ENCODE assay signal across 3 cellular contexts in genomic region chr1:203629509-203630082, GRCh38.
A peak's percentile ranks its signal among the peaks of the same experiment; 100 is the strongest.
TF ChIP-seq lines count a peak whose summit lies in the region.

No MANE protein-coding gene starts in this region.

TF ChIP-seq in SK-N-SH, 30 proteins besides CTCF, POLR2A, EP300 and RAD21 (continued from another document):
- TF ChIP-seq NRF1 (IDR thresholded peaks at IDR 0.05; ENCODE audit: low read depth, low read length) = no peak

TF ChIP-seq in SK-N-SH treated with all-trans-retinoic acid at 6 μM for 48 hours, 23 proteins besides CTCF, POLR2A, EP300 and RAD21:
- TF ChIP-seq GLIS3 (CRISPR knock-in tag; IDR thresholded peaks at IDR 0.05) (no peak), RARB (CRISPR knock-in tag; IDR thresholded peaks at IDR 0.05) (no peak), CSDC2 (CRISPR knock-in tag; IDR thresholded peaks at IDR 0.05) (no peak), ISL1 (CRISPR knock-in tag; IDR thresholded peaks at IDR 0.05) (no peak), ZFP3 (CRISPR knock-in tag; IDR thresholded peaks at IDR 0.05) (no peak)

TF ChIP-seq in H1, 55 proteins besides CTCF, POLR2A, EP300 and RAD21 (continued from another document):
- peak; percentile 12; the same call in 1 of the 2 replicates for TF ChIP-seq MAX (IDR thresholded peaks at IDR 0.05)
- TF ChIP-seq SUZ12 (IDR thresholded peaks at IDR 0.05; ENCODE audit: low read length) = peak; percentile 13; the same call in 1 of the 2 replicates
